Comparison of ENCODE assay signal across 8 cellular contexts in genomic region chr19:3626473-3627350, GRCh38. TPM values are rescaled to one million over a fixed set of nuclear protein-coding genes. Genes with fewer than 3 reads are reported as not detected.
DNase-seq lines count a peak whose midpoint lies in the region; ATAC-seq and TF ChIP-seq lines count a peak whose summit lies in the region.

CACTIN (minus strand) TSS chr19:3626790; CDS start chr19:3626762, 28 bp downstream.

- H3K27ac ChIP-seq in VCaP (peak within 1 kb of the TSS; percentile 88), breast epithelium (peak within 1 kb of the TSS; percentile 93 to 98), iPS-18a (ENCODE audit: low read length) (peak within 1 kb of the TSS; percentile 98)

- no peaks in the 10 kb centered on the region for H3K36me3 ChIP-seq in breast epithelium
- H3K36me3 ChIP-seq in iPS-18a (ENCODE audit: control insufficient read depth, low read depth, low read length) = peaks cover 3% of the 10 kb centered on the region
- peaks cover 7% of the 10 kb centered on the region for H3K36me3 ChIP-seq in skeletal muscle satellite cell (ENCODE audit: insufficient read depth, low read length)

- H3K4me3 ChIP-seq in breast epithelium (peak within 1 kb of the TSS; percentile 95 to 100 (median 99)), iPS-18a (ENCODE audit: low read length) (peak within 1 kb of the TSS; percentile 91), skeletal muscle satellite cell (ENCODE audit: low read length) (peak within 1 kb of the TSS; percentile 83)

- peaks cover 0 to 11% of the 10 kb centered on the region in 2 donors for H3K4me1 ChIP-seq in breast epithelium
- H3K4me1 ChIP-seq in iPS-18a (ENCODE audit: control insufficient read depth, low read depth, low read length) = no peaks in the 10 kb centered on the region
- peaks cover 9% of the 10 kb centered on the region for H3K4me1 ChIP-seq in skeletal muscle satellite cell (ENCODE audit: control insufficient read depth, insufficient read depth, low read length)

- DNase-seq in A172 (ENCODE audit: low spot score) (peak; percentile 98), NCI-H2196 treated with DMSO at 0.1 percent for 48 hours (lab: John Stamatoyannopoulos, UW; ENCODE audit: unreplicated experiment) (peak; percentile 95), breast epithelium (ENCODE audit: low spot score in 2 of 2) (peak; percentile 98 to 99)

- no peak for TF ChIP-seq POLR2A in breast epithelium (IDR thresholded peaks at IDR 0.05)

- TF ChIP-seq CTCF in VCaP (conservative IDR thresholded peaks at IDR 0.05) (no peak), breast epithelium (IDR thresholded peaks at IDR 0.05) (no peak)

- ATAC-seq in GM18867 (IDR thresholded peaks at IDR 0.05; ENCODE audit: unreplicated experiment) (peak; percentile 82), HG03103 (IDR thresholded peaks at IDR 0.05; ENCODE audit: low read depth, unreplicated experiment) (peak; percentile 81)

- peak within 1 kb of the TSS; percentile 85 for H3K4me2 ChIP-seq in skeletal muscle satellite cell (ENCODE audit: low read length)

- H3K27me3 ChIP-seq in breast epithelium (no peaks in the 10 kb centered on the region), iPS-18a (ENCODE audit: control insufficient read depth, insufficient read depth, low read length) (no peaks in the 10 kb centered on the region), skeletal muscle satellite cell (ENCODE audit: control insufficient read depth, insufficient read depth, low read length) (no peaks in the 10 kb centered on the region)

- peak within 1 kb of the TSS; percentile 87 for H3K9ac ChIP-seq in iPS-18a (ENCODE audit: low read length)
- H3K9ac ChIP-seq in skeletal muscle satellite cell (ENCODE audit: low read depth, low read length) = peak within 1 kb of the TSS; percentile 90

- intact Hi-C loops in breast epithelium (cut with DNase I; ENCODE audit: low total_unique reads) = no loop called here

- no peaks in the 10 kb centered on the region for H3K9me3 ChIP-seq in breast epithelium
- no peaks in the 10 kb centered on the region for H3K9me3 ChIP-seq in iPS-18a (ENCODE audit: control insufficient read depth, low read depth, low read length)
- H3K9me3 ChIP-seq in skeletal muscle satellite cell (replicated peaks; ENCODE audit: low read length) = no peaks in the 10 kb centered on the region

RNA-seq across cellular contexts. Expression of gene CACTIN, which starts in this region (rescaled TPM):
- 23.0 and 34.6 TPM in 2 replicates for total RNA-seq in A172 (2014; rRNA removed; shearing (Covaris generic))
- total RNA-seq in breast epithelium = 10 to 100 TPM; 21.8 to 30.5 (median 27.5) TPM
- 21.2 and 24.3 TPM in 2 replicates for total RNA-seq in skeletal muscle satellite cell (2012; rRNA removed)

Comparison
In these comparisons a context has a peak if more than half of its experiments do, and no peak if none do; other contexts are left out.
1. Peak in every context shown above with its lines: DNase-seq, ATAC-seq, H3K4me3 ChIP-seq and H3K27ac ChIP-seq.